ENCODE assay signal across 8 cellular contexts in genomic region chr14:75259946-75260545, GRCh38. TPM values are rescaled to one million over a fixed set of nuclear protein-coding genes. Genes with fewer than 3 reads are reported as not detected.
A peak's percentile ranks its signal among the peaks of the same experiment; 100 is the strongest.
DNase-seq lines count a peak whose midpoint lies in the region; TF ChIP-seq lines count a peak whose summit lies in the region.

No MANE protein-coding gene starts in this region.

- H3K36me3 ChIP-seq in KMS-11 (ENCODE audit: insufficient read depth) = no peaks in the 10 kb centered on the region

- H3K27ac ChIP-seq in AG04450 (ENCODE audit: low read depth, low read length) (peak overlapping the region; percentile 95), KMS-11 (peak overlapping the region; percentile 73; the same call in 1 of the 2 replicates)

- CTCF ChIA-PET in AG04450 (lab: Charles Lee) = interaction anchor here (1.1 kb wide), 1 partner anchor 41 kb away, joined by 3 read pairs; no protein-coding TSS in a partner anchor

- 0 out of 2 replicates have a peak overlapping the region, but pooled peaks have one; percentile 40 for H3K4me2 ChIP-seq in KMS-11

- H3K36me3 Mint-ChIP-seq in nephron progenitor cell (ENCODE audit: low read depth) = no peaks in the 10 kb centered on the region

- no peak overlapping the region for H2AFZ ChIP-seq in KMS-11 (ENCODE audit: low read depth)

- peaks cover 34% of the 10 kb centered on the region for H3K4me1 ChIP-seq in KMS-11 (ENCODE audit: low read depth, poor library complexity, severe bottlenecking)

- TF ChIP-seq CTCF in AG04450 (IDR thresholded peaks at IDR 0.05; ENCODE audit: low read depth, low read length) (no peak), KMS-11 (conservative IDR thresholded peaks at IDR 0.05; ENCODE audit: low read depth, low read length) (no peak), nephron progenitor cell (IDR thresholded peaks at IDR 0.05) (no peak)

- no peaks in the 10 kb centered on the region for H3K9me3 ChIP-seq in AG04450 (ENCODE audit: control insufficient read depth, insufficient read depth, low read length)

- POLR2A ChIA-PET in AG04450 (lab: Yijun Ruan, JAX) = no interaction called here

- H4K20me1 ChIP-seq in KMS-11 (ENCODE audit: insufficient read depth) = no peaks in the 10 kb centered on the region

- H3K79me2 ChIP-seq in KMS-11 (ENCODE audit: insufficient read depth, low read depth) = no peaks in the 10 kb centered on the region

- no peaks in the 10 kb centered on the region for H3K9me3 Mint-ChIP-seq in nephron progenitor cell

- peaks cover 3% of the 10 kb centered on the region for H3K27me3 ChIP-seq in AG04450 (ENCODE audit: control insufficient read depth, insufficient read depth, low read length)
- H3K27me3 ChIP-seq in KMS-11 (ENCODE audit: insufficient read depth, low read depth) = no peaks in the 10 kb centered on the region

- DNase-seq in AG04450 (ENCODE audit: low read depth, low spot score) (no peak), nephron progenitor cell (no peak), T1000 (lab: John Stamatoyannopoulos, UW) (no peak), retina (no peak), NCI-H1105 (lab: John Stamatoyannopoulos, UW) (no peak)
- DNase-seq in central memory CD4-positive, alpha-beta T cell = peak; percentile 19
- no peak for DNase-seq in effector CD4-positive, alpha-beta T cell

- peak overlapping the region; percentile 100 for H3K27ac Mint-ChIP-seq in nephron progenitor cell

- peak overlapping the region; percentile 82 for H3K4me3 Mint-ChIP-seq in nephron progenitor cell

- peak overlapping the region; percentile 80; the same call in 1 of the 2 replicates for H3K9ac ChIP-seq in KMS-11

- peaks cover 11% of the 10 kb centered on the region for H3K27me3 Mint-ChIP-seq in nephron progenitor cell (ENCODE audit: low read depth, poor library complexity)

- no peak overlapping the region for H3K4me3 ChIP-seq in AG04450 (ENCODE audit: low read depth, low read length)
- H3K4me3 ChIP-seq in KMS-11 (IDR thresholded peaks at IDR 0.05; ENCODE audit: insufficient read depth, low read depth, low read length) = no peak overlapping the region

- peaks cover 38% of the 10 kb centered on the region for H3K4me1 Mint-ChIP-seq in nephron progenitor cell

RNA-seq across cellular contexts. Expression of gene FOS, which starts 18.6 kb away (rescaled TPM):
- 30.6 and 55.8 TPM in 2 replicates for polyA plus RNA-seq in AG04450 (2011; rRNA removed)
- 112 and 193 TPM in 2 replicates for polyA minus RNA-seq in AG04450 (2011; rRNA and poly(A)+ RNA removed)
